In genomic region chr3:189466004-189466403, GRCh38 we compare ENCODE assay signal across 27 cellular contexts.
"Had no signal": no experiment of that assay in that cellular context is flagged by ENCODE, and none has a peak within 500 bp of the region (broad histone marks: within the 10 kb centered on the region; RNA-seq: fewer than 3 reads in every experiment).

No MANE protein-coding gene starts in this region.

- H3K4me1 ChIP-seq: breast epithelium, Peyer's patch had no signal

- H3K36me3 ChIP-seq: breast epithelium, MG63, Peyer's patch had no signal

- H3K9me3 ChIP-seq: Peyer's patch had no signal

- H3K27me3 ChIP-seq: breast epithelium, MG63, Peyer's patch had no signal

- H3K4me3 ChIP-seq: breast epithelium, MG63, Peyer's patch had no signal

- H3K27ac ChIP-seq: breast epithelium, Peyer's patch, RWPE1 had no signal

- DNase-seq: activated B cell treated with CpG ODN at 0.5 μM for 24 hours; activated CD4-positive, alpha-beta T cell treated with anti-CD3 and anti-CD28 coated beads for 1 hour; activated CD4-positive, alpha-beta T cell treated with anti-CD3 and anti-CD28 coated beads, Interleukin-2, amount 10 ng/mL, durations not matched to agents 24 days and 14 days; activated CD4-positive, alpha-beta T cell treated with anti-CD3 and anti-CD28 coated beads, Interleukin-2, amount 50 U/mL, for 48 hours; activated CD8-positive, alpha-beta memory T cell treated with anti-CD3 and anti-CD28 coated beads, Interleukin-2, amount 10 ng/mL, durations not matched to agents 7 days and 5 days; activated effector memory CD4-positive, alpha-beta T cell treated with Interleukin-2 at 50 U/mL for 16 hours; activated naive CD4-positive, alpha-beta T cell; activated T-cell treated with anti-CD3 and anti-CD28 coated beads, Interleukin-2, amount 50 U/mL, for 24 hours; aorta; caudate nucleus; MG63; MV-4-11; NCI-H1092 treated with DMSO at 0.1 percent for 48 hours; NCI-H1417 treated with DMSO at 0.1 percent for 48 hours; NCI-H1694; NCI-H2029; NCI-H2107; NCI-H345; NCI-H510A; NCI-H526 treated with DMSO at 0.1 percent for 48 hours; NK-92 treated with Interleukin-12 subunit alpha and Interleukin-12 subunit beta, amount 100 ng/mL, for 24 hours; Peyer's patch; Right ventricle myocardium superior; T-helper 17 cell; T-helper 9 cell had no signal
